20 cellular contexts compared by ENCODE assay signal in the genomic region with DNA sequence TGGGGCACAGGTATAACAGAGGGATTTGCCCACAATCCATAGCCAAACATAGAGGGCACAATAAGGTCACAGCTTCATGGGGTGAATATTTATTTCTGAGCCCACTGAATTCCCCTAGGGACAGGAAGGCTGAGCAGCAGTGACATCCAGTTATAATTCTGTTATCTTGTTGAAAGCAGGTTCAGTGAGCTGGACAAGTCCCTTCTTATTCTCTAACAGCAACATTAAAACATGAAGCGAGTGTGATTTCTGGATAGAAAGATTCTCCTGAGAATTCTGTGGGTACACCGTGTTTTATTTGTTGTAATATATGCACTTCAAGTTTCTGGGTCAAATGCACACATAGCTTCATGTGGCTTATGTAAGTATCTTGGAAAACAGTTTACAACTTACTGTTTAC.
DNase-seq lines count a peak whose midpoint lies in the region; ATAC-seq and TF ChIP-seq lines count a peak whose summit lies in the region.
"Had no signal": no experiment of that assay in that cellular context is flagged by ENCODE, and none has a peak within 500 bp of the region (broad histone marks: within the 10 kb centered on the region; RNA-seq: fewer than 3 reads in every experiment).

No MANE protein-coding gene starts in this region.

- no peaks in the 10 kb centered on the region for H3K9me3 Mint-ChIP-seq in neural crest cell
- peaks cover 2 to 10% of the 10 kb centered on the region in 2 donors for H3K9me3 Mint-ChIP-seq in activated naive CD4-positive, alpha-beta T cell treated with anti-CD3 and anti-CD28 coated beads, Interleukin-2, amount 50 U/mL, for 72 hours

- no peaks in the 10 kb centered on the region for H3K36me3 Mint-ChIP-seq in neural crest cell (ENCODE audit: low read depth)
- no peaks in the 10 kb centered on the region for H3K36me3 Mint-ChIP-seq in activated naive CD4-positive, alpha-beta T cell treated with anti-CD3 and anti-CD28 coated beads, Interleukin-2, amount 50 U/mL, for 72 hours

- ATAC-seq in Right ventricle myocardium superior (ENCODE audit: poor library complexity) = peak; percentile 75
- ATAC-seq in left cardiac atrium = no peak
- ATAC-seq in activated naive CD4-positive, alpha-beta T cell treated with anti-CD3 and anti-CD28 coated beads, Interleukin-2, amount 50 U/mL, for 72 hours = no peak
- ATAC-seq: HepG2 had no signal

- intact Hi-C loops in Right ventricle myocardium superior (cut with DNase I) = no loop called here
- intact Hi-C loops in left cardiac atrium (cut with DNase I) = no loop called here

- H3K27me3 Mint-ChIP-seq in neural crest cell (ENCODE audit: low read depth) = no peaks in the 10 kb centered on the region

- TF ChIP-seq CTCF in neural crest cell (conservative IDR thresholded peaks at IDR 0.05) = no peak

- DNase-seq in Right ventricle myocardium superior (no peak), left cardiac atrium (no peak), fibroblast of gingiva (ENCODE audit: low read depth) (peak; percentile 20), neural crest cell (ENCODE audit: low read depth, low spot score) (no peak), anterior cingulate cortex (lab: John Stamatoyannopoulos, UW) (no peak), A172 (ENCODE audit: low spot score) (no peak)
- DNase-seq in activated naive CD4-positive, alpha-beta T cell treated with anti-CD3 and anti-CD28 coated beads, Interleukin-2, amount 50 U/mL, for 72 hours (ENCODE audit: low spot score in 2 of 2) = no peak
- DNase-seq: DMS53, EL, GF-D8, H7, KBM-7, NCI-H1092, NCI-H1436, NCI-H187 treated with DMSO at 0.1 percent for 48 hours, NCI-H2107, PC-9, RPMI8226, SIG-M5 had no signal

- H3K4me1 Mint-ChIP-seq in neural crest cell = peaks cover 17% of the 10 kb centered on the region

- no peak overlapping the region for H3K4me3 Mint-ChIP-seq in neural crest cell

- peak overlapping the region; percentile 13 for H3K27ac Mint-ChIP-seq in neural crest cell (ENCODE audit: unreplicated experiment)
- no peak overlapping the region for H3K27ac Mint-ChIP-seq in activated naive CD4-positive, alpha-beta T cell treated with anti-CD3 and anti-CD28 coated beads, Interleukin-2, amount 50 U/mL, for 72 hours
